8 cellular contexts compared by ENCODE assay signal in the genomic region with DNA sequence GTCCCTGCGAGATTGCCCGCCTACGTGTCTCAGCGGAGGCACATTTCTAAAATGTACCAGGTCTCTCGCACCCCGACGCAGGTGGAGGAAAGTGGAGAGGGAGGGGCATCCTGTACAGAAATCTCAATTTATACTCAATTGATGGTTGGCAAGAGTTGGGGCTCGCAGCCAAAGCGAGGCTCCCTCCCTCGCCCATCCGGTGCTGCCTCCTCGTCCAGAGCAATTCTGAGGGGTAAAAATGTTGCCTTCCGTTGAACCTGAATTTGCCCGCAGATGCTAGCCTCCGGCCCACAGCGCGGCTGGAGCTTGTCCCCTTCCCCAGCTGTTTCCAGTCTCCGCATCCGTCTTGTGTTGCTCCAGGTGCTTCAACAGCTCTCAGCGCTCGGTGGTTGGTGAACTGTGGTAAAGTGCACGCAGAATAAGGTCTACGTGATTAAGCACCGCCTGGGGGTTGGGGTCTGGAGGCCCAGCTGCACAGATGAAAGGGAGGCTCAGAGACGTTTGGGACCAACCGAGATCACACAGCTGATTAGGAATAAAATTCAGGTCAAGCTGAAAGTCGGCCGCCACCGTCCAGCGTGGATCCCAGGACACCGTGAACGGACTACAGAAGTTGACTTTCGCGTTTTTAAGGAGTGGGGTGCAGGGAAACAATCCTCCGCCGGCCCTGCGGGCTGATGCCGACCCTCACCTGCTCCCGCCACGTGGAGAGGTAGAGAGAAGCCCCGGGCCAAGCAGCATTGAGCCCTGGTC. TPM values are rescaled to one million over a fixed set of nuclear protein-coding genes. Genes with fewer than 3 reads are reported as not detected.
A peak's percentile ranks its signal among the peaks of the same experiment; 100 is the strongest.
DNase-seq lines count a peak whose midpoint lies in the region; ATAC-seq, FAIRE-seq and TF ChIP-seq lines count a peak whose summit lies in the region.

No MANE protein-coding gene starts in this region.

- peaks cover 9% of the 10 kb centered on the region for H3K23me2 ChIP-seq in H1 (ENCODE audit: low read depth, low read length)

- no peaks in the 10 kb centered on the region for H3K9me2 ChIP-seq in PC-3 (replicated peaks; ENCODE audit: low read length)

- WGBS in H1 (ENCODE audit: extremely low coverage in 1 of 2, insufficient coverage in 1 of 2, insufficient read length in 1 of 2, insufficient replicate concordance in 2 of 2, low coverage in 1 of 2, low lambda C conversion rate in 2 of 2, missing lambda C conversion rate in 1 of 2), 2 experiments: 5% methylated on average over 41 of the region's 41 CpGs; no CpG with 5 or more reads in 1 of the 2 experiments

- peaks cover 10% of the 10 kb centered on the region for H3K4me1 ChIP-seq in HEK293 (ENCODE audit: control insufficient read depth, insufficient read depth, low read length)
- H3K4me1 ChIP-seq in PC-3 (ENCODE audit: insufficient read depth, low read length): peaks cover 29% of the 10 kb centered on the region
- peaks cover 0 to 16% (median 3%) of the 10 kb centered on the region in 4 experiments; a peak in 4 of 7 replicates for H3K4me1 ChIP-seq in H1 (replicated peaks in 1 of 4; ENCODE audit: control insufficient read depth in 3 of 4, insufficient read depth in 4 of 4, low read length in 3 of 4)

- H3F3A ChIP-seq in PC-3 (ENCODE audit: low read length, unreplicated experiment): no peaks in the 10 kb centered on the region

- ATAC-seq in PC-3 (peak; percentile 14), natural killer cell (peak in 1 of 3 donors; percentile 0), GM19023 (IDR thresholded peaks at IDR 0.05; ENCODE audit: unreplicated experiment) (no peak), GM18861 (IDR thresholded peaks at IDR 0.05; ENCODE audit: unreplicated experiment) (no peak)

- H2BK20ac ChIP-seq in H1 (ENCODE audit: low read length): no peak overlapping the region

- H2AFZ ChIP-seq in PC-3 (ENCODE audit: low read length) (peak overlapping the region; percentile 85), H1 (ENCODE audit: low read length) (peak overlapping the region; percentile 93)

- peak overlapping the region; percentile 19; the same call in 1 of the 2 replicates for H2BK12ac ChIP-seq in H1 (ENCODE audit: low read depth, low read length)

- H3K27ac ChIP-seq in HEK293 (ENCODE audit: extremely low read depth, low read depth, low read length): peak overlapping the region; percentile 35; the same call in 1 of the 2 replicates
- H3K27ac ChIP-seq in PC-3 (ENCODE audit: low read length): peak overlapping the region; percentile 56
- H3K27ac ChIP-seq in H1 (ENCODE audit: low read depth, low read length): no peak overlapping the region

- POLR2A ChIA-PET in HEK293 (lab: Yijun Ruan, JAX): interaction anchor here (0.6 to 3.2 kb wide), 17 partner anchors 9 to 558 kb away, joined by 3 to 21 read pairs (median 4); a partner anchor contains a TSS
- POLR2A ChIA-PET in PC-3 (lab: Charles Lee; ENCODE audit: unreplicated experiment): no interaction called here
- POLR2A ChIA-PET in H1 (lab: Charles Lee; ENCODE audit: partially characterized antibody): interaction anchor here (1.0 to 20.0 kb wide), 5 partner anchors 11 to 80 kb away, joined by 3 to 250 read pairs (median 5); no protein-coding TSS in a partner anchor

- no peak for FAIRE-seq in H1 (lab: Jason Lieb, UNC)

- TF ChIP-seq CTCF in HEK293 (tag by site-specific recombination; IDR thresholded peaks at IDR 0.05): no peak
- TF ChIP-seq CTCF in PC-3 (conservative IDR thresholded peaks at IDR 0.05; ENCODE audit: low read depth, low read length): no peak
- no peak for TF ChIP-seq CTCF in H1 (IDR thresholded peaks at IDR 0.05; ENCODE audit: control extremely low read depth in 1 of 3, insufficient read depth in 1 of 3, low read depth in 1 of 3, low read length in 3 of 3)
- TF ChIP-seq CTCF in natural killer cell (IDR thresholded peaks at IDR 0.05): no peak

- H3K9me3 Mint-ChIP-seq in natural killer cell: no peaks in the 10 kb centered on the region

- no peak overlapping the region for H3K23ac ChIP-seq in H1 (ENCODE audit: insufficient read length)

- peak overlapping the region; percentile 12; the same call in 1 of the 2 replicates for H3K18ac ChIP-seq in H1 (ENCODE audit: extremely low read depth, low read length)

- no TSS peak for BruUV-seq in PC-3 (replicated peaks; lab: Mats Ljungman, UMichigan)

- H2BK15ac ChIP-seq in H1 (ENCODE audit: low read length): peak overlapping the region; percentile 19; the same call in 1 of the 2 replicates

- no peak for TF ChIP-seq RAD21 in H1 (IDR thresholded peaks at IDR 0.05 in 1 of 2, conservative IDR thresholded peaks at IDR 0.05 in 1 of 2; ENCODE audit: low read depth in 2 of 2, low read length in 2 of 2)

- H3K36me3 ChIP-seq in HEK293 (ENCODE audit: control insufficient read depth in 2 of 2, insufficient read depth in 1 of 2, low read length in 2 of 2) (peaks cover 15 to 32% of the 10 kb centered on the region in 2 experiments), PC-3 (ENCODE audit: low read depth, low read length) (peaks cover 24% of the 10 kb centered on the region), H1 (ENCODE audit: control insufficient read depth in 2 of 4, insufficient read depth in 4 of 4, low read length in 3 of 4) (peaks cover 14 to 23% (median 20%) of the 10 kb centered on the region in 4 experiments)

- no peak overlapping the region for H3K4ac ChIP-seq in H1 (replicated peaks; ENCODE audit: insufficient read length, low read depth, low read length)

- no peaks in the 10 kb centered on the region for H3K27me3 ChIP-seq in PC-3 (ENCODE audit: low read length)
- peaks cover 0 to under 1% (median 0%) of the 10 kb centered on the region in 4 experiments; a peak in 2 of 7 replicates for H3K27me3 ChIP-seq in H1 (replicated peaks in 1 of 4; ENCODE audit: control insufficient read depth in 3 of 4, extremely low read depth in 1 of 4, insufficient read depth in 3 of 4, low read length in 3 of 4)

- no peak for TF ChIP-seq POLR2A in H1 (IDR thresholded peaks at IDR 0.05; ENCODE audit: control extremely low read depth in 1 of 2, low read depth in 2 of 2, low read length in 2 of 2)

- H3K79me2 ChIP-seq in PC-3 (ENCODE audit: low read length) (peaks cover 39% of the 10 kb centered on the region), H1 (ENCODE audit: control insufficient read depth in 1 of 2, insufficient read depth in 2 of 2, low read length in 2 of 2) (peaks cover 0 to 21% of the 10 kb centered on the region in 2 experiments; a peak in 2 of 4 replicates)

- no peak for TF ChIP-seq EP300 in H1 (IDR thresholded peaks at IDR 0.05; ENCODE audit: borderline replicate concordance in 1 of 2, low read depth in 2 of 2, low read length in 2 of 2)

- peak overlapping the region; percentile 48 for H3K4me3 ChIP-seq in HEK293 (ENCODE audit: low read depth, low read length)
- H3K4me3 ChIP-seq in PC-3 (ENCODE audit: low read length): peak overlapping the region; percentile 71
- peak overlapping the region; percentile 67 to 93 (median 82) for H3K4me3 ChIP-seq in H1 (ENCODE audit: extremely low read depth in 1 of 4, insufficient read depth in 2 of 4, low read depth in 3 of 4, low read length in 4 of 4)

- CTCF ChIA-PET in HEK293 (lab: Yijun Ruan, JAX): interaction anchor here (1.2 to 12.0 kb wide), 4 partner anchors 21 to 156 kb away, joined by 3 to 199 read pairs (median 4); no protein-coding TSS in a partner anchor
- CTCF ChIA-PET in PC-3 (lab: Charles Lee): no interaction called here
- CTCF ChIA-PET in H1 (lab: Charles Lee; ENCODE audit: partially characterized antibody): interaction anchor here (0.6 to 5.6 kb wide), 5 partner anchors 16 to 232 kb away, joined by 3 to 48 read pairs (median 3); no protein-coding TSS in a partner anchor

- H3K9me3 ChIP-seq in HEK293 (ENCODE audit: control insufficient read depth, insufficient read depth, low read depth, low read length): no peaks in the 10 kb centered on the region
- no peaks in the 10 kb centered on the region for H3K9me3 ChIP-seq in PC-3 (ENCODE audit: low read length)
- H3K9me3 ChIP-seq in H1 (ENCODE audit: insufficient read depth in 2 of 2, low read depth in 1 of 2, low read length in 1 of 2): no peaks in the 10 kb centered on the region

- H3K9ac ChIP-seq in PC-3 (ENCODE audit: low read length) (peak overlapping the region; percentile 61), H1 (replicated peaks in 1 of 4; ENCODE audit: extremely low read depth in 1 of 4, low read depth in 3 of 4, low read length in 3 of 4) (peak overlapping the region in 3 of 4 experiments; percentile 20 to 66 (median 25); a peak in 4 of 7 replicates)

- no peak overlapping the region for H3K14ac ChIP-seq in H1 (ENCODE audit: insufficient read length)

- no peak overlapping the region for H3K56ac ChIP-seq in H1 (replicated peaks; ENCODE audit: insufficient read length, low read depth, low read length)

- DNase-seq in ELF-1 (ENCODE audit: low read depth, low spot score) (peak; percentile 75), PC-3 (no peak), H1 (ENCODE audit: low read depth in 1 of 2, low spot score in 2 of 2) (peak in 1 of 2 experiments; percentile 73), natural killer cell (peak; percentile 32), LoVo (ENCODE audit: low spot score) (no peak)

- peaks cover 8% of the 10 kb centered on the region for H3K79me1 ChIP-seq in H1 (ENCODE audit: low read depth, low read length)

- H4K91ac ChIP-seq in H1 (replicated peaks; ENCODE audit: insufficient read length, low read length): peak overlapping the region; percentile 14

- H3K4me3 Mint-ChIP-seq in natural killer cell: peak overlapping the region; percentile 98

- no peak overlapping the region for H2AK5ac ChIP-seq in H1 (ENCODE audit: low read depth, low read length)

- intact Hi-C loops in PC-3 (cut with micrococcal nuclease) (loop anchor here (1.0 kb wide), 1 partner anchor 23 kb away; no protein-coding TSS in a partner anchor), natural killer cell (cut with micrococcal nuclease) (loop anchor here (2.0 to 10.0 kb wide), 2 partner anchors 131 to 247 kb away; a partner anchor contains a TSS)

- H4K20me1 ChIP-seq in PC-3 (ENCODE audit: low read length) (peaks cover 33% of the 10 kb centered on the region), H1 (replicated peaks in 1 of 2; ENCODE audit: control insufficient read depth in 1 of 2, insufficient read depth in 2 of 2, low read length in 2 of 2) (peaks cover 3 to 11% of the 10 kb centered on the region in 2 experiments)

- no peak overlapping the region; the same call in 1 of the 2 replicates for H2BK5ac ChIP-seq in H1 (ENCODE audit: low read depth, low read length)

- peaks cover 0 to 3% of the 10 kb centered on the region in 2 donors for H3K27me3 Mint-ChIP-seq in natural killer cell (ENCODE audit: low read depth in 2 of 2)

- peaks cover 39 to 43% of the 10 kb centered on the region in 2 donors for H3K4me1 Mint-ChIP-seq in natural killer cell

- peaks cover 18% of the 10 kb centered on the region for H3K36me3 Mint-ChIP-seq in natural killer cell

- H2BK120ac ChIP-seq in H1 (replicated peaks; ENCODE audit: low read depth, low read length): no peak overlapping the region

- H3K27ac Mint-ChIP-seq in natural killer cell: peak overlapping the region; percentile 99 to 100

- H3K4me2 ChIP-seq in PC-3 (ENCODE audit: low read length) (peak overlapping the region; percentile 90), H1 (ENCODE audit: insufficient read depth in 1 of 2, low read depth in 2 of 2, low read length in 2 of 2) (peak overlapping the region; percentile 75 to 94)

- no peak overlapping the region for H4K5ac ChIP-seq in H1 (ENCODE audit: insufficient read length, low read depth, low read length)

- no peak overlapping the region; the same call in 1 of the 2 replicates for H4K8ac ChIP-seq in H1 (ENCODE audit: extremely low read depth, insufficient read depth, low read length)

RNA-seq across cellular contexts. Expression of a gene that starts 0.8 kb away (rescaled TPM):
- total RNA-seq in PC-3 (2014; rRNA removed) (72.4 and 83.5 TPM in 2 replicates), natural killer cell (100 to 1,000 TPM; 205 to 253 (median 238) TPM)
- 52.3 and 53.4 TPM in 2 replicates for total RNA-seq in H1 (2021; fragmentation: NEBNext Ultra II Directional; extraction: Animal tissue kit (Norgen Biotek cat#: 25700))
- polyA plus RNA-seq in H1 (2011; rRNA removed): 14.8 and 27.1 TPM in 2 replicates
- polyA plus RNA-seq in H1 (2011; cell fraction: cytosol; rRNA removed): 38.0 TPM
- 124 TPM for polyA plus RNA-seq in H1 (2011; cell fraction: nucleus; rRNA removed)
- polyA plus RNA-seq in H1 (2012, experiment 1 of 2): 40.8 to 48.7 TPM (median 46.6 TPM) in 4 replicates
- 34.4 TPM for polyA plus RNA-seq in H1 (2012, experiment 2 of 2)
- 24.0 TPM for polyA plus RNA-seq in H1 (2013, experiment 1 of 2)
- polyA plus RNA-seq in H1 (2013, experiment 2 of 2): 21.0 TPM
- 23.1 and 50.9 TPM in 2 replicates for polyA minus RNA-seq in H1 (2011; rRNA and poly(A)+ RNA removed)
- 41.5 TPM for polyA minus RNA-seq in H1 (2011; cell fraction: cytosol; rRNA and poly(A)+ RNA removed)
- polyA minus RNA-seq in H1 (2011; cell fraction: nucleus; rRNA and poly(A)+ RNA removed): 106 TPM

Comparison
In these comparisons a context has a peak if more than half of its experiments do, and no peak if none do; other contexts are left out.
1. DNase-seq: peak in ELF-1 (single experiment) and natural killer cell (single experiment); none in PC-3 (single experiment) and LoVo (single experiment).
2. Peak in every context shown above with its lines, with median percentiles within 50 percentile points of each other: H3K4me3 ChIP-seq.